In genomic region chr19:2050349-2050990, GRCh38 we compare ENCODE assay signal across 1 cellular context.
TF ChIP-seq lines count a peak whose summit lies in the region.

No MANE protein-coding gene starts in this region.

TF ChIP-seq in GM12878, 131 proteins besides CTCF, POLR2A, EP300 and RAD21 (continues in another document):
- TF ChIP-seq TCF12 (IDR thresholded peaks at IDR 0.05; ENCODE audit: low read depth, low read length) (no peak), SREBF1 (IDR thresholded peaks at IDR 0.05; ENCODE audit: low read length) (no peak), TCF7 (IDR thresholded peaks at IDR 0.05; ENCODE audit: borderline replicate concordance) (no peak), USF2 (IDR thresholded peaks at IDR 0.05; ENCODE audit: borderline replicate concordance, low read depth, low read length) (no peak), SMC3 (IDR thresholded peaks at IDR 0.05; ENCODE audit: borderline replicate concordance, low read length) (no peak), RCOR1 (conservative IDR thresholded peaks at IDR 0.05; ENCODE audit: low read depth, low read length) (no peak), PAX5 (IDR thresholded peaks at IDR 0.05; ENCODE audit: borderline replicate concordance, low read depth, low read length) (no peak), JUNB (IDR thresholded peaks at IDR 0.05) (no peak), BHLHE40 (IDR thresholded peaks at IDR 0.05; ENCODE audit: borderline replicate concordance in 1 of 2, low read depth in 2 of 2, low read length in 1 of 2) (no peak), NFXL1 (IDR thresholded peaks at IDR 0.05; ENCODE audit: borderline replicate concordance) (no peak), ZNF622 (IDR thresholded peaks at IDR 0.05) (no peak), MXI1 (IDR thresholded peaks at IDR 0.05; ENCODE audit: low read depth, low read length) (0 out of 2 replicates have a peak, but pooled peaks have one; percentile 16), CHD4 (IDR thresholded peaks at IDR 0.05) (no peak), TBL1XR1 (IDR thresholded peaks at IDR 0.05; ENCODE audit: low read depth, low read length) (no peak), GATAD2B (conservative IDR thresholded peaks at IDR 0.05; ENCODE audit: low read depth) (peak; percentile 60; the same call in 1 of the 2 replicates), TCF3 (IDR thresholded peaks at IDR 0.05; ENCODE audit: borderline replicate concordance, insufficient read depth, low read depth, low read length) (no peak), ZNF207 (IDR thresholded peaks at IDR 0.05; ENCODE audit: borderline replicate concordance) (no peak), ZBED1 (IDR thresholded peaks at IDR 0.05; ENCODE audit: borderline replicate concordance) (no peak), RELB (IDR thresholded peaks at IDR 0.05; ENCODE audit: low read depth) (no peak), BACH1 (IDR thresholded peaks at IDR 0.05; ENCODE audit: borderline replicate concordance) (peak; percentile 19; the same call in 1 of the 2 replicates), MYB (IDR thresholded peaks at IDR 0.05; ENCODE audit: borderline replicate concordance, low read depth, low read length) (no peak), USF1 (IDR thresholded peaks at IDR 0.05; ENCODE audit: borderline replicate concordance, extremely low read length, insufficient read depth, low read depth, low read length) (no peak), FOXK2 (IDR thresholded peaks at IDR 0.05) (no peak), KLF5 (IDR thresholded peaks at IDR 0.05; ENCODE audit: partially characterized antibody) (no peak), ZNF217 (IDR thresholded peaks at IDR 0.05) (no peak), SMAD1 (IDR thresholded peaks at IDR 0.05; ENCODE audit: low read depth, partially characterized antibody) (no peak), ATF7 (IDR thresholded peaks at IDR 0.05; ENCODE audit: low read depth) (no peak), EED (IDR thresholded peaks at IDR 0.05; ENCODE audit: low read depth) (no peak), ATF3 (IDR thresholded peaks at IDR 0.05; ENCODE audit: borderline replicate concordance, extremely low read depth, low read depth, low read length) (no peak), IRF4 (IDR thresholded peaks at IDR 0.05; ENCODE audit: low read depth, low read length) (no peak), NR2F1 (conservative IDR thresholded peaks at IDR 0.05) (no peak), HSF1 (IDR thresholded peaks at IDR 0.05; ENCODE audit: low read depth, low read length) (no peak), MEF2A (IDR thresholded peaks at IDR 0.05; ENCODE audit: insufficient read depth, low read depth, low read length) (no peak), CBX5 (IDR thresholded peaks at IDR 0.05; ENCODE audit: low read depth) (no peak), MLLT1 (IDR thresholded peaks at IDR 0.05) (peak; percentile 51; the same call in 1 of the 2 replicates), CREB1 (IDR thresholded peaks at IDR 0.05; ENCODE audit: low read depth) (peak; percentile 1), NFIC (IDR thresholded peaks at IDR 0.05; ENCODE audit: low read depth, low read length) (no peak), NR2C1 (IDR thresholded peaks at IDR 0.05) (no peak), SIX5 (IDR thresholded peaks at IDR 0.05; ENCODE audit: low read depth, low read length, severe bottlenecking) (no peak), CHD1 (IDR thresholded peaks at IDR 0.05; ENCODE audit: low read depth, low read length) (0 out of 2 replicates have a peak, but pooled peaks have one; percentile 61), BRCA1 (IDR thresholded peaks at IDR 0.05; ENCODE audit: low read depth, low read length) (no peak)
- TF ChIP-seq, protein P1, sequence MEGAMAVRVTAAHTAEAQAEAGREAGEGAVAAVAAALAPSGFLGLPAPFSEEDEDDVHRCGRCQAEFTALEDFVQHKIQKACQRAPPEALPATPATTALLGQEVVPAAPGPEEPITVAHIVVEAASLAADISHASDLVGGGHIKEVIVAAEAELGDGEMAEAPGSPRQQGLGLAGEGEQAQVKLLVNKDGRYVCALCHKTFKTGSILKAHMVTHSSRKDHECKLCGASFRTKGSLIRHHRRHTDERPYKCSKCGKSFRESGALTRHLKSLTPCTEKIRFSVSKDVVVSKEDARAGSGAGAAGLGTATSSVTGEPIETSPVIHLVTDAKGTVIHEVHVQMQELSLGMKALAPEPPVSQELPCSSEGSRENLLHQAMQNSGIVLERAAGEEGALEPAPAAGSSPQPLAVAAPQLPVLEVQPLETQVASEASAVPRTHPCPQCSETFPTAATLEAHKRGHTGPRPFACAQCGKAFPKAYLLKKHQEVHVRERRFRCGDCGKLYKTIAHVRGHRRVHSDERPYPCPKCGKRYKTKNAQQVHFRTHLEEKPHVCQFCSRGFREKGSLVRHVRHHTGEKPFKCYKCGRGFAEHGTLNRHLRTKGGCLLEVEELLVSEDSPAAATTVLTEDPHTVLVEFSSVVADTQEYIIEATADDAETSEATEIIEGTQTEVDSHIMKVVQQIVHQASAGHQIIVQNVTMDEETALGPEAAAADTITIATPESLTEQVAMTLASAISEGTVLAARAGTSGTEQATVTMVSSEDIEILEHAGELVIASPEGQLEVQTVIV (IDR thresholded peaks at IDR 0.05; ENCODE audit: borderline replicate concordance, partially characterized antibody) = no peak
- TF ChIP-seq, protein P2, sequence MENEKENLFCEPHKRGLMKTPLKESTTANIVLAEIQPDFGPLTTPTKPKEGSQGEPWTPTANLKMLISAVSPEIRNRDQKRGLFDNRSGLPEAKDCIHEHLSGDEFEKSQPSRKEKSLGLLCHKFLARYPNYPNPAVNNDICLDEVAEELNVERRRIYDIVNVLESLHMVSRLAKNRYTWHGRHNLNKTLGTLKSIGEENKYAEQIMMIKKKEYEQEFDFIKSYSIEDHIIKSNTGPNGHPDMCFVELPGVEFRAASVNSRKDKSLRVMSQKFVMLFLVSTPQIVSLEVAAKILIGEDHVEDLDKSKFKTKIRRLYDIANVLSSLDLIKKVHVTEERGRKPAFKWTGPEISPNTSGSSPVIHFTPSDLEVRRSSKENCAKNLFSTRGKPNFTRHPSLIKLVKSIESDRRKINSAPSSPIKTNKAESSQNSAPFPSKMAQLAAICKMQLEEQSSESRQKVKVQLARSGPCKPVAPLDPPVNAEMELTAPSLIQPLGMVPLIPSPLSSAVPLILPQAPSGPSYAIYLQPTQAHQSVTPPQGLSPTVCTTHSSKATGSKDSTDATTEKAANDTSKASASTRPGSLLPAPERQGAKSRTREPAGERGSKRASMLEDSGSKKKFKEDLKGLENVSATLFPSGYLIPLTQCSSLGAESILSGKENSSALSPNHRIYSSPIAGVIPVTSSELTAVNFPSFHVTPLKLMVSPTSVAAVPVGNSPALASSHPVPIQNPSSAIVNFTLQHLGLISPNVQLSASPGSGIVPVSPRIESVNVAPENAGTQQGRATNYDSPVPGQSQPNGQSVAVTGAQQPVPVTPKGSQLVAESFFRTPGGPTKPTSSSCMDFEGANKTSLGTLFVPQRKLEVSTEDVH (IDR thresholded peaks at IDR 0.05; ENCODE audit: low read depth, partially characterized antibody) = no peak
- TF ChIP-seq, protein P3, sequence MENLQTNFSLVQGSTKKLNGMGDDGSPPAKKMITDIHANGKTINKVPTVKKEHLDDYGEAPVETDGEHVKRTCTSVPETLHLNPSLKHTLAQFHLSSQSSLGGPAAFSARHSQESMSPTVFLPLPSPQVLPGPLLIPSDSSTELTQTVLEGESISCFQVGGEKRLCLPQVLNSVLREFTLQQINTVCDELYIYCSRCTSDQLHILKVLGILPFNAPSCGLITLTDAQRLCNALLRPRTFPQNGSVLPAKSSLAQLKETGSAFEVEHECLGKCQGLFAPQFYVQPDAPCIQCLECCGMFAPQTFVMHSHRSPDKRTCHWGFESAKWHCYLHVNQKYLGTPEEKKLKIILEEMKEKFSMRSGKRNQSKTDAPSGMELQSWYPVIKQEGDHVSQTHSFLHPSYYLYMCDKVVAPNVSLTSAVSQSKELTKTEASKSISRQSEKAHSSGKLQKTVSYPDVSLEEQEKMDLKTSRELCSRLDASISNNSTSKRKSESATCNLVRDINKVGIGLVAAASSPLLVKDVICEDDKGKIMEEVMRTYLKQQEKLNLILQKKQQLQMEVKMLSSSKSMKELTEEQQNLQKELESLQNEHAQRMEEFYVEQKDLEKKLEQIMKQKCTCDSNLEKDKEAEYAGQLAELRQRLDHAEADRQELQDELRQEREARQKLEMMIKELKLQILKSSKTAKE (IDR thresholded peaks at IDR 0.05; ENCODE audit: low read depth, poor library complexity, severe bottlenecking) = no peak
- TF ChIP-seq, protein P4, sequence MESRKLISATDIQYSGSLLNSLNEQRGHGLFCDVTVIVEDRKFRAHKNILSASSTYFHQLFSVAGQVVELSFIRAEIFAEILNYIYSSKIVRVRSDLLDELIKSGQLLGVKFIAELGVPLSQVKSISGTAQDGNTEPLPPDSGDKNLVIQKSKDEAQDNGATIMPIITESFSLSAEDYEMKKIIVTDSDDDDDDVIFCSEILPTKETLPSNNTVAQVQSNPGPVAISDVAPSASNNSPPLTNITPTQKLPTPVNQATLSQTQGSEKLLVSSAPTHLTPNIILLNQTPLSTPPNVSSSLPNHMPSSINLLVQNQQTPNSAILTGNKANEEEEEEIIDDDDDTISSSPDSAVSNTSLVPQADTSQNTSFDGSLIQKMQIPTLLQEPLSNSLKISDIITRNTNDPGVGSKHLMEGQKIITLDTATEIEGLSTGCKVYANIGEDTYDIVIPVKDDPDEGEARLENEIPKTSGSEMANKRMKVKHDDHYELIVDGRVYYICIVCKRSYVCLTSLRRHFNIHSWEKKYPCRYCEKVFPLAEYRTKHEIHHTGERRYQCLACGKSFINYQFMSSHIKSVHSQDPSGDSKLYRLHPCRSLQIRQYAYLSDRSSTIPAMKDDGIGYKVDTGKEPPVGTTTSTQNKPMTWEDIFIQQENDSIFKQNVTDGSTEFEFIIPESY (IDR thresholded peaks at IDR 0.05) = no peak
- TF ChIP-seq, protein P5, sequence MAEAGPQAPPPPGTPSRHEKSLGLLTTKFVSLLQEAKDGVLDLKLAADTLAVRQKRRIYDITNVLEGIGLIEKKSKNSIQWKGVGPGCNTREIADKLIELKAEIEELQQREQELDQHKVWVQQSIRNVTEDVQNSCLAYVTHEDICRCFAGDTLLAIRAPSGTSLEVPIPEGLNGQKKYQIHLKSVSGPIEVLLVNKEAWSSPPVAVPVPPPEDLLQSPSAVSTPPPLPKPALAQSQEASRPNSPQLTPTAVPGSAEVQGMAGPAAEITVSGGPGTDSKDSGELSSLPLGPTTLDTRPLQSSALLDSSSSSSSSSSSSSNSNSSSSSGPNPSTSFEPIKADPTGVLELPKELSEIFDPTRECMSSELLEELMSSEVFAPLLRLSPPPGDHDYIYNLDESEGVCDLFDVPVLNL (IDR thresholded peaks at IDR 0.05; ENCODE audit: low read depth, low read length) = no peak
